Comparison of ENCODE assay signal across 9 cellular contexts in genomic region chr15:56366211-56366610, GRCh38. TPM values are rescaled to one million over a fixed set of nuclear protein-coding genes. Genes with fewer than 3 reads are reported as not detected.
A peak's percentile ranks its signal among the peaks of the same experiment; 100 is the strongest.
DNase-seq lines count a peak whose midpoint lies in the region; ATAC-seq, FAIRE-seq and TF ChIP-seq lines count a peak whose summit lies in the region.
"Had no signal": no experiment of that assay in that cellular context is flagged by ENCODE, and none has a peak within 500 bp of the region (broad histone marks: within the 10 kb centered on the region; RNA-seq: fewer than 3 reads in every experiment).

No MANE protein-coding gene starts in this region.

- no peak for FAIRE-seq in kidney (lab: Jason Lieb, UNC)
- FAIRE-seq: bronchial epithelial cell had no signal

- intact Hi-C loops in activated naive CD4-positive, alpha-beta T cell treated with anti-CD3 and anti-CD28 coated beads for 36 hours (cut with micrococcal nuclease) = loop anchor here (10.0 kb wide), 1 partner anchor 99 kb away; the partner anchor contains the start of gene MNS1
- intact Hi-C loops in kidney (cut with DNase I) (no loop called here), transverse colon (cut with DNase I; ENCODE audit: low total_unique reads) (no loop called here)

- H3K36me3 ChIP-seq in kidney (ENCODE audit: control insufficient read depth in 1 of 2, insufficient read depth in 2 of 2, low read length in 2 of 2) = no peaks in the 10 kb centered on the region
- no peaks in the 10 kb centered on the region for H3K36me3 ChIP-seq in transverse colon

- DNase-seq in activated naive CD4-positive, alpha-beta T cell treated with anti-CD3 and anti-CD28 coated beads for 36 hours = no peak
- DNase-seq in activated naive CD4-positive, alpha-beta T cell treated with anti-CD3 and anti-CD28 coated beads, Interleukin-2, amount 50 U/mL, for 16 hours = no peak
- DNase-seq in activated CD4-positive, alpha-beta memory T cell treated with anti-CD3 and anti-CD28 coated beads, Interleukin-2, amount 10 ng/mL, durations not matched to agents 7 days and 5 days = no peak
- DNase-seq in kidney (no peak), transverse colon (no peak), NCI-H774 (lab: John Stamatoyannopoulos, UW) (no peak)
- no peak for DNase-seq in activated effector memory CD4-positive, alpha-beta T cell treated with anti-CD3 and anti-CD28 coated beads, Interleukin-2, amount 50 U/mL, for 16 hours

- H3K4me1 ChIP-seq in kidney (ENCODE audit: control insufficient read depth in 1 of 2, insufficient read depth in 1 of 2, low read depth in 1 of 2, low read length in 2 of 2) (peaks cover 0 to 5% of the 10 kb centered on the region in 2 donors), transverse colon (peaks cover 0 to 14% (median 9%) of the 10 kb centered on the region in 4 donors)

- no peak for TF ChIP-seq EP300 in transverse colon (IDR thresholded peaks at IDR 0.05; ENCODE audit: low read depth)

- no peaks in the 10 kb centered on the region for H3K27me3 ChIP-seq in transverse colon

- no peak overlapping the region for H3K27ac Mint-ChIP-seq in activated naive CD4-positive, alpha-beta T cell treated with anti-CD3 and anti-CD28 coated beads for 36 hours
- no peak overlapping the region for H3K27ac Mint-ChIP-seq in activated CD4-positive, alpha-beta memory T cell treated with anti-CD3 and anti-CD28 coated beads, Interleukin-2, amount 10 ng/mL, durations not matched to agents 7 days and 5 days

- POLR2A ChIA-PET in activated CD4-positive, alpha-beta memory T cell treated with anti-CD3 and anti-CD28 coated beads, Interleukin-2, amount 10 ng/mL, durations not matched to agents 7 days and 5 days (lab: Charles Lee) = no interaction called here

- H3K4me3 ChIP-seq in kidney (ENCODE audit: low read length in 2 of 2) (peak overlapping the region; percentile 77 to 93), transverse colon (peak overlapping the region in 3 of 4 donors; percentile 51 to 73 (median 73))

- 20 to 22% methylated on average over 2 of the region's 2 CpGs for WGBS in transverse colon (ENCODE audit: low coverage in 1 of 2), 2 donors

- peaks cover 38% of the 10 kb centered on the region for H3K27me3 Mint-ChIP-seq in activated naive CD4-positive, alpha-beta T cell treated with anti-CD3 and anti-CD28 coated beads for 36 hours (ENCODE audit: low read depth)
- H3K27me3 Mint-ChIP-seq in activated CD4-positive, alpha-beta memory T cell treated with anti-CD3 and anti-CD28 coated beads, Interleukin-2, amount 10 ng/mL, durations not matched to agents 7 days and 5 days = peaks cover 27% of the 10 kb centered on the region

- CTCF ChIA-PET in activated naive CD4-positive, alpha-beta T cell treated with anti-CD3 and anti-CD28 coated beads for 36 hours (lab: Charles Lee) = no interaction called here
- CTCF ChIA-PET in activated CD4-positive, alpha-beta memory T cell treated with anti-CD3 and anti-CD28 coated beads, Interleukin-2, amount 10 ng/mL, durations not matched to agents 7 days and 5 days (lab: Charles Lee) = no interaction called here

- ATAC-seq in HG03095 (IDR thresholded peaks at IDR 0.05; ENCODE audit: unreplicated experiment) = no peak

- no peak overlapping the region for H3K27ac ChIP-seq in kidney (ENCODE audit: low read depth in 2 of 2, low read length in 2 of 2)
- peak overlapping the region in 3 of 4 donors; percentile 34 to 68 (median 60) for H3K27ac ChIP-seq in transverse colon

- H3K9me3 Mint-ChIP-seq in activated naive CD4-positive, alpha-beta T cell treated with anti-CD3 and anti-CD28 coated beads for 36 hours = peaks cover 2% of the 10 kb centered on the region
- H3K9me3 Mint-ChIP-seq in activated CD4-positive, alpha-beta memory T cell treated with anti-CD3 and anti-CD28 coated beads, Interleukin-2, amount 10 ng/mL, durations not matched to agents 7 days and 5 days = no peaks in the 10 kb centered on the region

- peaks cover 11% of the 10 kb centered on the region for H3K4me1 Mint-ChIP-seq in activated naive CD4-positive, alpha-beta T cell treated with anti-CD3 and anti-CD28 coated beads for 36 hours (ENCODE audit: low read depth)
- H3K4me1 Mint-ChIP-seq in activated CD4-positive, alpha-beta memory T cell treated with anti-CD3 and anti-CD28 coated beads, Interleukin-2, amount 10 ng/mL, durations not matched to agents 7 days and 5 days = peaks cover 18% of the 10 kb centered on the region

- TF ChIP-seq CTCF in kidney (IDR thresholded peaks at IDR 0.05; ENCODE audit: borderline replicate concordance, extremely low read depth, insufficient read depth) (no peak), transverse colon (IDR thresholded peaks at IDR 0.05) (no peak)

- peak overlapping the region in 1 of 2 donors; percentile 51 for H3K9ac ChIP-seq in kidney (ENCODE audit: low read length in 2 of 2)

- in situ Hi-C loops in transverse colon (cut with MboI; ENCODE audit: low pct_ligation_motif_present in 1 of 4, low pct_unique_long_range_greater_than_20kb in 1 of 4, low sequenced_read_pairs in 3 of 4) = no loop called here

- H3K4me3 Mint-ChIP-seq in activated naive CD4-positive, alpha-beta T cell treated with anti-CD3 and anti-CD28 coated beads for 36 hours = peak overlapping the region; percentile 75
- peak overlapping the region; percentile 81 for H3K4me3 Mint-ChIP-seq in activated CD4-positive, alpha-beta memory T cell treated with anti-CD3 and anti-CD28 coated beads, Interleukin-2, amount 10 ng/mL, durations not matched to agents 7 days and 5 days

- no peak for TF ChIP-seq POLR2A in transverse colon (IDR thresholded peaks at IDR 0.05)

- H3K36me3 Mint-ChIP-seq in activated naive CD4-positive, alpha-beta T cell treated with anti-CD3 and anti-CD28 coated beads for 36 hours (ENCODE audit: low read depth) = no peaks in the 10 kb centered on the region
- H3K36me3 Mint-ChIP-seq in activated CD4-positive, alpha-beta memory T cell treated with anti-CD3 and anti-CD28 coated beads, Interleukin-2, amount 10 ng/mL, durations not matched to agents 7 days and 5 days (ENCODE audit: low read depth) = no peaks in the 10 kb centered on the region

- H3K9me3 ChIP-seq in kidney (ENCODE audit: control insufficient read depth in 1 of 2, low read length in 2 of 2) = no peaks in the 10 kb centered on the region
- H3K9me3 ChIP-seq in transverse colon = no peaks in the 10 kb centered on the region

RNA-seq across cellular contexts. Expression of gene TEX9, which starts 1.0 kb away (rescaled TPM):
- 1 to 10 TPM; 1.1 to 1.4 TPM for total RNA-seq in activated naive CD4-positive, alpha-beta T cell treated with anti-CD3 and anti-CD28 coated beads for 36 hours
- total RNA-seq in activated CD4-positive, alpha-beta memory T cell treated with anti-CD3 and anti-CD28 coated beads, Interleukin-2, amount 10 ng/mL, durations not matched to agents 7 days and 5 days = under 1 TPM; 0.38 to 0.78 TPM
- total RNA-seq in kidney (35.2 TPM), transverse colon (10 to 100 TPM in 1 of 4 donors, 1 to 10 TPM in 3; 1.8 to 19.2 (median 5.6) TPM)
- 9.4 TPM for polyA plus RNA-seq in kidney (ENCODE audit: insufficient read depth, low read depth, low replicate concordance)

Comparison
In these comparisons a context has a peak if more than half of its experiments do, and no peak if none do; other contexts are left out.
1. H3K27ac ChIP-seq: peak in transverse colon (3 of 4); none in kidney (0 of 2).